In the genomic region with DNA sequence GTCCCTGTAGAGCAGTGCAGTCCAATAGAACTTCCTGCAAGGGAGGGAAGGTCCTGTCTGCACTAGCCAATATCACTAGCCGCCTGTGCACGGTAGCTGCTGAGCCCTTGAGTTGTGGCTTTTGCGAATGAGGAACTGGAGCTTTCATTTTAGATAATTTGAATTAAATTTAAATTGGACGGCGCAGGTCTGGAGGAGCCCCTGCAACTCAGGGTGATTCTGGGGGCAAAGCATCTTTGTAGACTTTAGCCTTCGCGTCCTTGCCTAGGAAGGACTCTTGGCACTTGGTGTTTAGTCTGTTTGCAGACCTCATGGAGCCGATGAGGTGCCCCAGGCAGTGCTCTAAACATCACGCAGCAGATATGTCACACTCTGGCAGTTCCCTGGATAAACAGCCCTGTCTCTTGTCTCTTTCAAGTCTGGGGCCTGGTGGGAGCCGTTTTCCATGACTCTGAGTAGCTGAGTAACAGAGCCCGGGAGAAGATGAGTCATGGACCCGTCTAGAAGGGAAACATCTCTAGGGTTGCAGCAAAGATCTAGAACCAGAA, we compare ENCODE assay signal across 9 cellular contexts.
DNase-seq lines count a peak whose midpoint lies in the region; ATAC-seq, FAIRE-seq and TF ChIP-seq lines count a peak whose summit lies in the region.
"Had no signal": no experiment of that assay in that cellular context is flagged by ENCODE, and none has a peak within 500 bp of the region (broad histone marks: within the 10 kb centered on the region; RNA-seq: fewer than 3 reads in every experiment).

No MANE protein-coding gene starts in this region.

- POLR2A ChIA-PET in activated CD4-positive, alpha-beta T cell treated with anti-CD3 and anti-CD28 coated beads for 36 hours (lab: Charles Lee): no interaction called here

- peak; percentile 55 for DNase-seq in activated CD4-positive, alpha-beta T cell treated with anti-CD3 and anti-CD28 coated beads for 36 hours
- no peak for DNase-seq in activated CD4-positive, alpha-beta T cell treated with anti-CD3 and anti-CD28 coated beads for 1 hour
- DNase-seq in NCI-H526 treated with DMSO at 0.1 percent for 48 hours (lab: John Stamatoyannopoulos, UW) (peak; percentile 95), dedifferentiated amniotic fluid mesenchymal stem cell (ENCODE audit: extremely low spot score) (peak; percentile 66), pancreas (no peak), NCI-H510A (lab: John Stamatoyannopoulos, UW) (no peak)
- no peak for DNase-seq in activated naive CD4-positive, alpha-beta T cell (lab: John Stamatoyannopoulos, UW)
- DNase-seq: activated naive CD8-positive, alpha-beta T cell treated with anti-CD3 and anti-CD28 coated beads, Interleukin-2, amount 10 ng/mL, durations not matched to agents 7 days and 5 days had no signal

- no peak for TF ChIP-seq CTCF in pancreas (IDR thresholded peaks at IDR 0.05)

- H3K27ac ChIP-seq in pancreas: peak overlapping the region in 1 of 4 donors; percentile 17

- H3K4me3 ChIP-seq in pancreas: no peak overlapping the region

- no peaks in the 10 kb centered on the region for H3K27me3 Mint-ChIP-seq in activated CD4-positive, alpha-beta T cell treated with anti-CD3 and anti-CD28 coated beads for 36 hours
- H3K27me3 Mint-ChIP-seq: activated naive CD8-positive, alpha-beta T cell treated with anti-CD3 and anti-CD28 coated beads, Interleukin-2, amount 10 ng/mL, durations not matched to agents 7 days and 5 days had no signal

- no peak overlapping the region for H3K4me3 Mint-ChIP-seq in activated CD4-positive, alpha-beta T cell treated with anti-CD3 and anti-CD28 coated beads for 36 hours
- H3K4me3 Mint-ChIP-seq: activated naive CD8-positive, alpha-beta T cell treated with anti-CD3 and anti-CD28 coated beads, Interleukin-2, amount 10 ng/mL, durations not matched to agents 7 days and 5 days had no signal

- H3K27ac Mint-ChIP-seq in activated CD4-positive, alpha-beta T cell treated with anti-CD3 and anti-CD28 coated beads for 36 hours: peak overlapping the region; percentile 64
- H3K27ac Mint-ChIP-seq: activated naive CD8-positive, alpha-beta T cell treated with anti-CD3 and anti-CD28 coated beads, Interleukin-2, amount 10 ng/mL, durations not matched to agents 7 days and 5 days had no signal

- no peaks in the 10 kb centered on the region for H3K36me3 ChIP-seq in pancreas

- CTCF ChIA-PET in activated CD4-positive, alpha-beta T cell treated with anti-CD3 and anti-CD28 coated beads for 36 hours (lab: Charles Lee): interaction anchor here (0.6 to 2.5 kb wide), 4 partner anchors 25 to 380 kb away, joined by 3 to 11 read pairs (median 4); no protein-coding TSS in a partner anchor

- peaks cover 18% of the 10 kb centered on the region for H3K4me1 Mint-ChIP-seq in activated CD4-positive, alpha-beta T cell treated with anti-CD3 and anti-CD28 coated beads for 36 hours

- no peaks in the 10 kb centered on the region for H3K4me1 ChIP-seq in pancreas

- peak; percentile 68 for ATAC-seq in activated CD4-positive, alpha-beta T cell treated with anti-CD3 and anti-CD28 coated beads for 36 hours
- ATAC-seq in HG02610 (IDR thresholded peaks at IDR 0.05; ENCODE audit: unreplicated experiment) (peak; percentile 73), pancreas (peak in 3 of 4 donors; percentile 36 to 57 (median 49))

- peaks cover 11% of the 10 kb centered on the region for H3K36me3 Mint-ChIP-seq in activated CD4-positive, alpha-beta T cell treated with anti-CD3 and anti-CD28 coated beads for 36 hours (ENCODE audit: low read depth)

- 79 to 85% methylated on average over 12 of the region's 12 CpGs for WGBS in pancreas, 2 donors

- H3K27me3 ChIP-seq in pancreas: no peaks in the 10 kb centered on the region

- no peaks in the 10 kb centered on the region for H3K9me3 ChIP-seq in pancreas

- intact Hi-C loops in activated CD4-positive, alpha-beta T cell treated with anti-CD3 and anti-CD28 coated beads for 36 hours (cut with DNase I, micrococcal nuclease): no loop called here
- intact Hi-C loops in pancreas (cut with DNase I): no loop called here

- no peak for FAIRE-seq in pancreas (lab: Jason Lieb, UNC)

- H3K9me3 Mint-ChIP-seq in activated CD4-positive, alpha-beta T cell treated with anti-CD3 and anti-CD28 coated beads for 36 hours (ENCODE audit: low read depth): no peaks in the 10 kb centered on the region
- H3K9me3 Mint-ChIP-seq: activated naive CD8-positive, alpha-beta T cell treated with anti-CD3 and anti-CD28 coated beads, Interleukin-2, amount 10 ng/mL, durations not matched to agents 7 days and 5 days had no signal

Comparison
In these comparisons a context has a peak if more than half of its experiments do, and no peak if none do; other contexts are left out.
1. DNase-seq: peak in activated CD4-positive, alpha-beta T cell treated with anti-CD3 and anti-CD28 coated beads for 36 hours (single experiment), NCI-H526 treated with DMSO at 0.1 percent for 48 hours (single experiment) and dedifferentiated amniotic fluid mesenchymal stem cell (single experiment); none in activated CD4-positive, alpha-beta T cell treated with anti-CD3 and anti-CD28 coated beads for 1 hour (single experiment), pancreas (0 of 6), NCI-H510A (single experiment) and activated naive CD4-positive, alpha-beta T cell (0 of 4).
2. Peak in every context shown above with its lines, with median percentiles within 50 percentile points of each other: ATAC-seq.